Comparison of ENCODE assay signal across 19 cellular contexts in genomic region chr6:43657221-43657802, GRCh38. TPM values are rescaled to one million over a fixed set of nuclear protein-coding genes. Genes with fewer than 3 reads are reported as not detected.
DNase-seq lines count a peak whose midpoint lies in the region; FAIRE-seq and TF ChIP-seq lines count a peak whose summit lies in the region.
"Had no signal": no experiment of that assay in that cellular context is flagged by ENCODE, and none has a peak within 500 bp of the region (broad histone marks: within the 10 kb centered on the region; RNA-seq: fewer than 3 reads in every experiment).

No MANE protein-coding gene starts in this region.

- H4K8ac ChIP-seq in H9 (replicated peaks; ENCODE audit: insufficient read length, low read depth, low read length), result no peak overlapping the region
- no peak overlapping the region for H4K8ac ChIP-seq in H1 (ENCODE audit: extremely low read depth, insufficient read depth, low read length)

- CTCF ChIA-PET in H1 (lab: Charles Lee; ENCODE audit: partially characterized antibody), result interaction anchor here (0.9 to 3.2 kb wide), 6 partner anchors 9 to 428 kb away, joined by 3 to 20 read pairs (median 4); no protein-coding TSS in a partner anchor

- H2BK5ac ChIP-seq in H9 (ENCODE audit: insufficient read length, low read length) (no peak overlapping the region), H1 (ENCODE audit: low read depth, low read length) (no peak overlapping the region)

- no peak overlapping the region for H3K23ac ChIP-seq in H9 (ENCODE audit: insufficient read length, low read depth, low read length)
- no peak overlapping the region for H3K23ac ChIP-seq in H1 (ENCODE audit: insufficient read length)

- H2AK5ac ChIP-seq in H9 (ENCODE audit: insufficient read length, low read length) (no peak overlapping the region), H1 (ENCODE audit: low read depth, low read length) (no peak overlapping the region)

- H3K36me3 ChIP-seq in H1 (ENCODE audit: control insufficient read depth in 2 of 4, insufficient read depth in 4 of 4, low read length in 3 of 4), result no peaks in the 10 kb centered on the region
- H3K36me3 ChIP-seq: BLaER1, HAP-1 had no signal

- H3K79me2 ChIP-seq in H9 (ENCODE audit: insufficient read depth, low read length) (no peaks in the 10 kb centered on the region), H1 (ENCODE audit: control insufficient read depth in 1 of 2, insufficient read depth in 2 of 2, low read length in 2 of 2) (no peaks in the 10 kb centered on the region)

- H3T11ph ChIP-seq in H9 (ENCODE audit: low read length), result no peak overlapping the region

- H3K9ac ChIP-seq in H9 (ENCODE audit: extremely low read depth, insufficient read length, low read length) (no peak overlapping the region), H1 (replicated peaks in 1 of 4; ENCODE audit: extremely low read depth in 1 of 4, low read depth in 3 of 4, low read length in 3 of 4) (no peak overlapping the region)
- H3K9ac ChIP-seq: BLaER1, GM23248 had no signal

- peaks cover 12% of the 10 kb centered on the region for H3K27me3 Mint-ChIP-seq in H9 (ENCODE audit: low read depth)

- H3K4ac ChIP-seq in H9 (ENCODE audit: low read depth, low read length) (no peak overlapping the region), H1 (replicated peaks; ENCODE audit: insufficient read length, low read depth, low read length) (no peak overlapping the region)

- H3K4me3 Mint-ChIP-seq in H9, result no peak overlapping the region
- H3K4me3 Mint-ChIP-seq: CD14-positive monocyte; CD4-positive, alpha-beta memory T cell had no signal

- H4K20me1 ChIP-seq in H9 (ENCODE audit: control insufficient read depth, insufficient read depth, insufficient read length) (no peaks in the 10 kb centered on the region), H1 (replicated peaks in 1 of 2; ENCODE audit: control insufficient read depth in 1 of 2, insufficient read depth in 2 of 2, low read length in 2 of 2) (no peaks in the 10 kb centered on the region)
- H4K20me1 ChIP-seq: BLaER1 had no signal

- no peak overlapping the region for H2AFZ ChIP-seq in H9 (ENCODE audit: low read length)
- H2AFZ ChIP-seq in H1 (ENCODE audit: low read length), result no peak overlapping the region
- H2AFZ ChIP-seq: GM23248 had no signal

- H3K4me2 ChIP-seq in H9 (ENCODE audit: insufficient read depth, insufficient read length, low read length) (no peak overlapping the region), H1 (ENCODE audit: insufficient read depth in 1 of 2, low read depth in 2 of 2, low read length in 2 of 2) (no peak overlapping the region; a peak in 1 of 4 replicates)
- H3K4me2 ChIP-seq: BLaER1 had no signal

- H2BK12ac ChIP-seq in H9 (ENCODE audit: insufficient read length, low read depth, low read length), result no peak overlapping the region
- no peak overlapping the region for H2BK12ac ChIP-seq in H1 (ENCODE audit: low read depth, low read length)

- H3K4me3 ChIP-seq in H1 (ENCODE audit: extremely low read depth in 1 of 4, insufficient read depth in 2 of 4, low read depth in 3 of 4, low read length in 4 of 4), result no peak overlapping the region
- H3K4me3 ChIP-seq: BLaER1, GM23248, HAP-1 had no signal

- H3K4me1 Mint-ChIP-seq in H9, result peaks cover 12 to 22% of the 10 kb centered on the region in 2 experiments
- H3K4me1 Mint-ChIP-seq: CD4-positive, alpha-beta memory T cell had no signal

- H2BK15ac ChIP-seq in H9 (ENCODE audit: low read depth, low read length) (no peak overlapping the region), H1 (ENCODE audit: low read length) (no peak overlapping the region)

- peaks cover 6 to 11% (median 6%) of the 10 kb centered on the region in 3 experiments; a peak in 4 of 7 replicates for H3K36me3 Mint-ChIP-seq in H9 (ENCODE audit: insufficient read depth in 1 of 3, low read depth in 3 of 3)
- H3K36me3 Mint-ChIP-seq: CD14-positive monocyte; CD4-positive, alpha-beta memory T cell had no signal

- H3K23me2 ChIP-seq in H9 (ENCODE audit: insufficient read length, low read depth, low read length, poor library complexity, severe bottlenecking) (no peaks in the 10 kb centered on the region), H1 (ENCODE audit: low read depth, low read length) (no peaks in the 10 kb centered on the region)

- TF ChIP-seq POLR2A in H1 (IDR thresholded peaks at IDR 0.05; ENCODE audit: control extremely low read depth in 1 of 2, low read depth in 2 of 2, low read length in 2 of 2), result no peak

- peak; percentile 18; the same call in 1 of the 3 replicates for TF ChIP-seq CTCF in GM12872 (IDR thresholded peaks at IDR 0.05; ENCODE audit: insufficient read depth, low read depth, low read length)
- TF ChIP-seq CTCF in H9 (conservative IDR thresholded peaks at IDR 0.05), result peak; percentile 26; the same call in 1 of the 3 replicates
- TF ChIP-seq CTCF in H1 (IDR thresholded peaks at IDR 0.05; ENCODE audit: control extremely low read depth in 1 of 3, insufficient read depth in 1 of 3, low read depth in 1 of 3, low read length in 3 of 3), result peak in 1 of 3 experiments; percentile 12; a peak in 1 of 4 replicates

- peaks cover 7 to 11% of the 10 kb centered on the region in 2 experiments; a peak in 4 of 5 replicates for H3K9me3 Mint-ChIP-seq in H9
- H3K9me3 Mint-ChIP-seq: CD4-positive, alpha-beta memory T cell had no signal

- POLR2A ChIA-PET in H1 (lab: Charles Lee; ENCODE audit: partially characterized antibody), result interaction anchor here (1.9 to 2.5 kb wide), 2 partner anchors 10 to 27 kb away, joined by 9 to 12 read pairs; partner anchors contain the start of gene GTPBP2

- H2BK120ac ChIP-seq in H9 (ENCODE audit: low read depth, low read length, poor library complexity, severe bottlenecking) (no peak overlapping the region), H1 (replicated peaks; ENCODE audit: low read depth, low read length) (no peak overlapping the region)

- no peak for FAIRE-seq in H1 (lab: Jason Lieb, UNC)
- FAIRE-seq: GM12892, GM18507 had no signal

- H3K9me3 ChIP-seq in H9 (ENCODE audit: control insufficient read depth, low read depth, low read length) (no peaks in the 10 kb centered on the region), H1 (ENCODE audit: insufficient read depth in 2 of 2, low read depth in 1 of 2, low read length in 1 of 2) (peaks cover 0 to 2% of the 10 kb centered on the region in 2 experiments; a peak in 1 of 4 replicates)
- H3K9me3 ChIP-seq: HAP-1 had no signal

- TF ChIP-seq EP300 in H1 (IDR thresholded peaks at IDR 0.05; ENCODE audit: borderline replicate concordance in 1 of 2, low read depth in 2 of 2, low read length in 2 of 2), result no peak

- H2BK20ac ChIP-seq in H9 (ENCODE audit: low read depth, low read length, poor library complexity, severe bottlenecking) (no peak overlapping the region), H1 (ENCODE audit: low read length) (no peak overlapping the region)

- no peak overlapping the region for H4K5ac ChIP-seq in H9 (ENCODE audit: insufficient read length, low read depth, low read length)
- no peak overlapping the region for H4K5ac ChIP-seq in H1 (ENCODE audit: insufficient read length, low read depth, low read length)

- TF ChIP-seq RAD21 in H1 (IDR thresholded peaks at IDR 0.05 in 1 of 2, conservative IDR thresholded peaks at IDR 0.05 in 1 of 2; ENCODE audit: low read depth in 2 of 2, low read length in 2 of 2), result no peak

- no peak overlapping the region for H3K18ac ChIP-seq in H9 (ENCODE audit: insufficient read length, low read depth, low read length)
- no peak overlapping the region for H3K18ac ChIP-seq in H1 (ENCODE audit: extremely low read depth, low read length)

- H3K4me1 ChIP-seq in H9 (ENCODE audit: insufficient read depth, low read length) (no peaks in the 10 kb centered on the region), H1 (replicated peaks in 1 of 4; ENCODE audit: control insufficient read depth in 3 of 4, insufficient read depth in 4 of 4, low read length in 3 of 4) (peaks cover 0 to 4% (median 1%) of the 10 kb centered on the region in 4 experiments; a peak in 2 of 7 replicates)
- H3K4me1 ChIP-seq: BLaER1, HAP-1 had no signal

- H3K14ac ChIP-seq in H9 (ENCODE audit: insufficient read depth, low read length), result no peak overlapping the region
- no peak overlapping the region for H3K14ac ChIP-seq in H1 (ENCODE audit: insufficient read length)

- no peak overlapping the region for H3K27ac ChIP-seq in H9 (ENCODE audit: insufficient read length, low read depth, low read length)
- H3K27ac ChIP-seq in H1 (ENCODE audit: low read depth, low read length), result no peak overlapping the region
- H3K27ac ChIP-seq: BLaER1, GM23248, HL-60 had no signal

- H3K27ac Mint-ChIP-seq in H9, result no peak overlapping the region
- H3K27ac Mint-ChIP-seq: CD14-positive monocyte; CD4-positive, alpha-beta memory T cell had no signal

- H4K91ac ChIP-seq in H9 (ENCODE audit: insufficient read length, low read depth, low read length) (no peak overlapping the region), H1 (replicated peaks; ENCODE audit: insufficient read length, low read length) (no peak overlapping the region)

- H3K56ac ChIP-seq in H9 (ENCODE audit: insufficient read length, low read depth, low read length) (no peak overlapping the region), H1 (replicated peaks; ENCODE audit: insufficient read length, low read depth, low read length) (no peak overlapping the region)

- no peak for DNase-seq in H9
- DNase-seq in H1 (ENCODE audit: low read depth in 1 of 2, low spot score in 2 of 2), result no peak
- no peak for DNase-seq in activated effector memory CD4-positive, alpha-beta T cell treated with Interleukin-2 at 50 U/mL for 16 hours
- DNase-seq in DMS79 (lab: John Stamatoyannopoulos, UW), result no peak
- no peak for DNase-seq in RKO (ENCODE audit: low spot score)
- no peak for DNase-seq in kidney glomerular epithelial cell (lab: John Stamatoyannopoulos, UW)
- DNase-seq: 8988T; CD4-positive, alpha-beta memory T cell; DMS153; DMS79 treated with DMSO at 0.1 percent for 48 hours; GM23248 had no signal

- H3K27me3 ChIP-seq in H9 (ENCODE audit: insufficient read depth, low read length) (no peaks in the 10 kb centered on the region), H1 (replicated peaks in 1 of 4; ENCODE audit: control insufficient read depth in 3 of 4, extremely low read depth in 1 of 4, insufficient read depth in 3 of 4, low read length in 3 of 4) (no peaks in the 10 kb centered on the region)
- H3K27me3 ChIP-seq: BLaER1 had no signal

- H3K79me1 ChIP-seq in H9 (ENCODE audit: insufficient read depth, low read depth, low read length, poor library complexity, severe bottlenecking) (no peaks in the 10 kb centered on the region), H1 (ENCODE audit: low read depth, low read length) (no peaks in the 10 kb centered on the region)

- WGBS in H9 (ENCODE audit: extremely low coverage, insufficient read length, low lambda C conversion rate), result no CpG with 5 or more reads among the region's 3 CpGs
- 78% methylated on average over 3 of the region's 3 CpGs; no CpG with 5 or more reads in 1 of the 2 experiments for WGBS in H1 (ENCODE audit: extremely low coverage in 1 of 2, insufficient coverage in 1 of 2, insufficient read length in 1 of 2, insufficient replicate concordance in 2 of 2, low coverage in 1 of 2, low lambda C conversion rate in 2 of 2, missing lambda C conversion rate in 1 of 2), 2 experiments

RNA-seq across cellular contexts. Expression of gene RSPH9, which starts 12.5 kb away (rescaled TPM):
- total RNA-seq in H9 (2021), result 0.39 and 0.50 TPM in 2 replicates
- total RNA-seq in H1 (2021; fragmentation: NEBNext Ultra II Directional; extraction: Animal tissue kit (Norgen Biotek cat#: 25700)), result 0.15 TPM in 1 of 2 replicates, not detected in the other
- polyA plus RNA-seq in H1 (2011; rRNA removed), result 0.23 and 0.25 TPM in 2 replicates
- polyA plus RNA-seq in H1 (2011; cell fraction: cytosol; rRNA removed), result 0.23 TPM
- 0.36 TPM for polyA plus RNA-seq in H1 (2011; cell fraction: nucleus; rRNA removed)
- 0.73 to 0.93 TPM (median 0.80 TPM) in 4 replicates for polyA plus RNA-seq in H1 (2012, experiment 1 of 2)
- polyA plus RNA-seq in H1 (2012, experiment 2 of 2), result 1.00 TPM
- 0.22 TPM for polyA plus RNA-seq in H1 (2013, experiment 1 of 2)
- 0.15 TPM for polyA plus RNA-seq in H1 (2013, experiment 2 of 2)
- polyA minus RNA-seq in H1 (2011; rRNA and poly(A)+ RNA removed), result 0.06 and 0.22 TPM in 2 replicates
- polyA minus RNA-seq in H1 (2011; cell fraction: cytosol; rRNA and poly(A)+ RNA removed), result not detected
- polyA minus RNA-seq in H1 (2011; cell fraction: nucleus; rRNA and poly(A)+ RNA removed), result 0.30 TPM
- total RNA-seq: CD4-positive, alpha-beta memory T cell; HT1080 had no signal

RNA-seq across cellular contexts. Expression of gene MAD2L1BP, which starts 21.7 kb away (rescaled TPM):
- total RNA-seq in H9 (2021), result 46.3 and 47.6 TPM in 2 replicates
- 34.1 and 35.5 TPM in 2 replicates for total RNA-seq in H1 (2021; fragmentation: NEBNext Ultra II Directional; extraction: Animal tissue kit (Norgen Biotek cat#: 25700))
- 65.3 and 70.0 TPM in 2 replicates for polyA plus RNA-seq in H1 (2011; rRNA removed)
- 57.7 TPM for polyA plus RNA-seq in H1 (2011; cell fraction: cytosol; rRNA removed)
- 40.1 TPM for polyA plus RNA-seq in H1 (2011; cell fraction: nucleus; rRNA removed)
- 32.2 to 40.8 TPM (median 36.1 TPM) in 4 replicates for polyA plus RNA-seq in H1 (2012, experiment 1 of 2)
- polyA plus RNA-seq in H1 (2012, experiment 2 of 2), result 42.6 TPM
- polyA plus RNA-seq in H1 (2013, experiment 1 of 2), result 29.3 TPM
- polyA plus RNA-seq in H1 (2013, experiment 2 of 2), result 27.1 TPM
- 59.5 and 62.2 TPM in 2 replicates for polyA minus RNA-seq in H1 (2011; rRNA and poly(A)+ RNA removed)
- 16.1 TPM for polyA minus RNA-seq in H1 (2011; cell fraction: cytosol; rRNA and poly(A)+ RNA removed)
- polyA minus RNA-seq in H1 (2011; cell fraction: nucleus; rRNA and poly(A)+ RNA removed), result 23.2 TPM

RNA-seq across cellular contexts. Expression of gene GTPBP2, which starts 28.2 kb away (rescaled TPM):
- 67.6 and 72.2 TPM in 2 replicates for total RNA-seq in H9 (2021)
- 52.5 and 58.3 TPM in 2 replicates for total RNA-seq in H1 (2021; fragmentation: NEBNext Ultra II Directional; extraction: Animal tissue kit (Norgen Biotek cat#: 25700))
- polyA plus RNA-seq in H1 (2011; rRNA removed), result 86.1 and 88.3 TPM in 2 replicates
- polyA plus RNA-seq in H1 (2011; cell fraction: cytosol; rRNA removed), result 84.9 TPM
- 238 TPM for polyA plus RNA-seq in H1 (2011; cell fraction: nucleus; rRNA removed)
- 60.0 to 72.8 TPM (median 65.5 TPM) in 4 replicates for polyA plus RNA-seq in H1 (2012, experiment 1 of 2)
- polyA plus RNA-seq in H1 (2012, experiment 2 of 2), result 37.8 TPM
- polyA plus RNA-seq in H1 (2013, experiment 1 of 2), result 53.6 TPM
- polyA plus RNA-seq in H1 (2013, experiment 2 of 2), result 49.6 TPM
- polyA minus RNA-seq in H1 (2011; rRNA and poly(A)+ RNA removed), result 61.9 and 68.3 TPM in 2 replicates
- polyA minus RNA-seq in H1 (2011; cell fraction: cytosol; rRNA and poly(A)+ RNA removed), result 27.6 TPM
- polyA minus RNA-seq in H1 (2011; cell fraction: nucleus; rRNA and poly(A)+ RNA removed), result 71.3 TPM

RNA-seq across cellular contexts. Expression of gene MRPS18A, which starts 30.3 kb away (rescaled TPM):
- 65.1 and 67.3 TPM in 2 replicates for total RNA-seq in H9 (2021)
- total RNA-seq in H1 (2021; fragmentation: NEBNext Ultra II Directional; extraction: Animal tissue kit (Norgen Biotek cat#: 25700)), result 48.3 and 52.1 TPM in 2 replicates
- 121 and 129 TPM in 2 replicates for polyA plus RNA-seq in H1 (2011; rRNA removed)
- 115 TPM for polyA plus RNA-seq in H1 (2011; cell fraction: cytosol; rRNA removed)
- 95.2 TPM for polyA plus RNA-seq in H1 (2011; cell fraction: nucleus; rRNA removed)
- polyA plus RNA-seq in H1 (2012, experiment 1 of 2), result 70.4 to 84.7 TPM (median 74.9 TPM) in 4 replicates
- 103 TPM for polyA plus RNA-seq in H1 (2012, experiment 2 of 2)
- polyA plus RNA-seq in H1 (2013, experiment 1 of 2), result 61.3 TPM
- 58.7 TPM for polyA plus RNA-seq in H1 (2013, experiment 2 of 2)
- polyA minus RNA-seq in H1 (2011; rRNA and poly(A)+ RNA removed), result 95.6 and 97.8 TPM in 2 replicates
- polyA minus RNA-seq in H1 (2011; cell fraction: cytosol; rRNA and poly(A)+ RNA removed), result 36.3 TPM
- 63.1 TPM for polyA minus RNA-seq in H1 (2011; cell fraction: nucleus; rRNA and poly(A)+ RNA removed)
